1 cellular context compared by ENCODE assay signal in the genomic region with DNA sequence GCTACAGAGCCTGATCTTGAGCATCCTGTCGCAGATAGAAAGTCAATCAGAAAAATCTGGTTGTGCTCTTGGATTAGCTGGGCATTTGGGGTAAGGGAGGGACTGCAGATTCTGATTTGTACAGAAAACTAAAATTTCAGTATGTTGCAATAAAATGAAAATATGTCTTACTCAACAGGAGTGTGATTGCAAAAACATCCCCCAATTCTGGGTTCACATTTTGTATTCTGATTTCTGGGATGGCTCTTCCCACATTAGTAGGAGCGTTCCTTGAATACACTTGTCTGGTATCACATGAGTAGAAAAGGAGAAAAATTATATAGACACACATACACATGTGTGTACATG.
TF ChIP-seq lines count a peak whose summit lies in the region.

No MANE protein-coding gene starts in this region.

TF ChIP-seq in K562, 482 proteins besides CTCF, POLR2A, EP300 and RAD21:
- TF ChIP-seq RBM17 (IDR thresholded peaks at IDR 0.05; ENCODE audit: borderline replicate concordance, low read depth, low read length), result no peak
- TF ChIP-seq CEBPB (tag; IDR thresholded peaks at IDR 0.05), result peak; percentile 61
- no peak for TF ChIP-seq HNRNPL (IDR thresholded peaks at IDR 0.05; ENCODE audit: low read depth, low read length)
- peak; percentile 35; the same call in 1 of the 2 replicates for TF ChIP-seq POLR2H (tag; IDR thresholded peaks at IDR 0.05; ENCODE audit: low read depth)
- no peak for TF ChIP-seq GTF2E2 (tag; IDR thresholded peaks at IDR 0.05)
- TF ChIP-seq BRD9 (IDR thresholded peaks at IDR 0.05; ENCODE audit: low read depth, partially characterized antibody), result no peak
- TF ChIP-seq E2F3 (CRISPR knock-in tag; IDR thresholded peaks at IDR 0.05), result no peak
- TF ChIP-seq MAZ (CRISPR knock-in tag; conservative IDR thresholded peaks at IDR 0.05 in 1 of 2, IDR thresholded peaks at IDR 0.05 in 1 of 2), result no peak
- TF ChIP-seq, protein P1, sequence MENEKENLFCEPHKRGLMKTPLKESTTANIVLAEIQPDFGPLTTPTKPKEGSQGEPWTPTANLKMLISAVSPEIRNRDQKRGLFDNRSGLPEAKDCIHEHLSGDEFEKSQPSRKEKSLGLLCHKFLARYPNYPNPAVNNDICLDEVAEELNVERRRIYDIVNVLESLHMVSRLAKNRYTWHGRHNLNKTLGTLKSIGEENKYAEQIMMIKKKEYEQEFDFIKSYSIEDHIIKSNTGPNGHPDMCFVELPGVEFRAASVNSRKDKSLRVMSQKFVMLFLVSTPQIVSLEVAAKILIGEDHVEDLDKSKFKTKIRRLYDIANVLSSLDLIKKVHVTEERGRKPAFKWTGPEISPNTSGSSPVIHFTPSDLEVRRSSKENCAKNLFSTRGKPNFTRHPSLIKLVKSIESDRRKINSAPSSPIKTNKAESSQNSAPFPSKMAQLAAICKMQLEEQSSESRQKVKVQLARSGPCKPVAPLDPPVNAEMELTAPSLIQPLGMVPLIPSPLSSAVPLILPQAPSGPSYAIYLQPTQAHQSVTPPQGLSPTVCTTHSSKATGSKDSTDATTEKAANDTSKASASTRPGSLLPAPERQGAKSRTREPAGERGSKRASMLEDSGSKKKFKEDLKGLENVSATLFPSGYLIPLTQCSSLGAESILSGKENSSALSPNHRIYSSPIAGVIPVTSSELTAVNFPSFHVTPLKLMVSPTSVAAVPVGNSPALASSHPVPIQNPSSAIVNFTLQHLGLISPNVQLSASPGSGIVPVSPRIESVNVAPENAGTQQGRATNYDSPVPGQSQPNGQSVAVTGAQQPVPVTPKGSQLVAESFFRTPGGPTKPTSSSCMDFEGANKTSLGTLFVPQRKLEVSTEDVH (IDR thresholded peaks at IDR 0.05; ENCODE audit: low read depth, partially characterized antibody), result peak; percentile 9
- TF ChIP-seq, protein P2, sequence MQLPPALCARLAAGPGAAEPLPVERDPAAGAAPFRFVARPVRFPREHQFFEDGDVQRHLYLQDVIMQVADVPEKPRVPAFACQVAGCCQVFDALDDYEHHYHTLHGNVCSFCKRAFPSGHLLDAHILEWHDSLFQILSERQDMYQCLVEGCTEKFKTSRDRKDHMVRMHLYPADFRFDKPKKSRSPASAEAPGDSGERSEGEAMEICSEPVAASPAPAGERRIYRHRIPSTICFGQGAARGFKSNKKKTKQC (CRISPR knock-in tag; IDR thresholded peaks at IDR 0.05), result no peak
- TF ChIP-seq ZNF384 (IDR thresholded peaks at IDR 0.05; ENCODE audit: low read depth, low read length), result no peak
- TF ChIP-seq POLR2AphosphoS2 (IDR thresholded peaks at IDR 0.05; ENCODE audit: low read length), result peak; percentile 4; the same call in 1 of the 2 replicates
- TF ChIP-seq RBFOX2 (IDR thresholded peaks at IDR 0.05; ENCODE audit: low read depth, low read length), result no peak
- TF ChIP-seq TBL1XR1 (IDR thresholded peaks at IDR 0.05; ENCODE audit: low read length in 2 of 2), result no peak
- 0 out of 2 replicates have a peak, but pooled peaks have one; percentile 22 for TF ChIP-seq CEBPG (CRISPR knock-in tag; IDR thresholded peaks at IDR 0.05)
- TF ChIP-seq CEBPG (tag; conservative IDR thresholded peaks at IDR 0.05 in 1 of 2, IDR thresholded peaks at IDR 0.05 in 1 of 2), result peak; percentile 45 to 50; a peak in 2 of 4 replicates
- TF ChIP-seq CSDE1 (IDR thresholded peaks at IDR 0.05), result no peak
- no peak for TF ChIP-seq SRSF3 (IDR thresholded peaks at IDR 0.05; ENCODE audit: insufficient read depth, low read length)
- no peak for TF ChIP-seq PRMT5 (CRISPR knock-in tag; IDR thresholded peaks at IDR 0.05)
- TF ChIP-seq CHD1 (IDR thresholded peaks at IDR 0.05; ENCODE audit: low read length), result no peak
- TF ChIP-seq, protein P3, sequence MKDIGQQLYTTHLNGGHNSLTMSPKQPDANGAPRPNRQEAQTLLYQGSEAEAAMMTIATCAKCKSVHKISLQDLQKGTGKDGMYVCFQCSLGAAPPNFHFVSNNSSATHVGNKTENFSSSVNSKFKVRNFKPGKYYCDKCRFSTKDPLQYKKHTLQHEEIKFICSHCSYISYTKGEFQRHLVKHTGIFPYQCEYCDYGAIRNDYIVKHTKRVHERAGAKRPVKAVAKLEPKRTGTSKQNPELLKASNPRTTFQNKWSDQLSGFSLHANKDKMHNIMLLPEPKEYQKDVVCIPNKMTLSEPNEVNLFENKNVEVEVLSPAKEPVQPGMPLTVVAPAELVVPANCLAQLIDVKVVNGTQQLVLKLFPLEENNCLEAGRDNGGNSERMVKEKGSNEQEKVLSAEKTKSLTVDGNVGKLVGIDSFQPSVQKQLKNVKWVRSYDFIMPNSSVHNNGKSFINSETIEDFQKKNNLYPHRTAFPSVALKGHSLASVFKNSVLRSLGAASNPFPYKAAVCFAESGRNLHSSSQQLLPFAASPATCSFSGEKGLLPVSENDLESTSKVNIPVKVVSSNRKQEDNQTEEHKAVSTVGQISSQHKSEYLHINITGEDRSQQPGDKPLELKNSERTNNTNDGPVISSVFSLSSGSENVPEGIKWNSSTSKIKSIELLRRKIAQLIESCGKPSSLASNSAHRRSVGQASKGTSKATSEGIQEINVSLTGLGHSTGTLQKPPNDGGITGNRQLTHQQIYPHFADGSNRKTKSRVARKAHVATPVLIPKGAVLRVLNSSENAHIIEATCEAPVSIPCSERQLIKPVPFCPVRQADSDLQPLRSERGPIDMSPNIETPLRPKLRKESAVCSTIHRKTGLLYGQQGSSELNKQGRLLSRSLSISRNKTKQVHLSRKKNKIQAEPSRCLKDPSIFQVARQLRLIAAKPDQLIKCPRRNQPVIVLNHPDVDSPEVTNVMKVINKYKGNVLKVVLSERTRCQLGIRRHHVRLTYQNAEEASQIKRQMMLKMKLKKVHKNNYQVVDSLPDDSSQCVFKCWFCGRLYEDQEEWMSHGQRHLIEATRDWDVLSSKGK (CRISPR knock-in tag; IDR thresholded peaks at IDR 0.05), result no peak
